20 cellular contexts compared by ENCODE assay signal in genomic region chr16:22890976-22891375, GRCh38.
"Had no signal": no experiment of that assay in that cellular context is flagged by ENCODE, and none has a peak within 500 bp of the region (broad histone marks: within the 10 kb centered on the region; RNA-seq: fewer than 3 reads in every experiment).

No MANE protein-coding gene starts in this region.

- H3K27me3 ChIP-seq: right lobe of liver, vagina had no signal

- H3K27ac ChIP-seq: psoas muscle, right lobe of liver, transverse colon, vagina, VCaP had no signal

- H3K4me3 Mint-ChIP-seq: activated naive CD8-positive, alpha-beta T cell treated with anti-CD3 and anti-CD28 coated beads, Interleukin-2, amount 10 ng/mL, durations not matched to agents 7 days and 5 days; brain; dendritic cell treated with granulocyte-macrophage colony-stimulating factor and Interleukin-4, amounts not matched to agents 40 ng/mL and 50 ng/mL, for 4 days; mesothelial cell of epicardium had no signal

- DNase-seq: activated CD4-positive, alpha-beta T cell treated with anti-CD3 and anti-CD28 coated beads for 1 hour; activated CD4-positive, alpha-beta T cell treated with anti-CD3 and anti-CD28 coated beads, Interleukin-2, amount 50 U/mL, for 4 hours; activated naive CD4-positive, alpha-beta T cell; activated naive CD8-positive, alpha-beta T cell treated with anti-CD3 and anti-CD28 coated beads, Interleukin-2, amount 10 ng/mL, durations not matched to agents 7 days and 5 days; activated T-cell treated with anti-CD3 and anti-CD28 coated beads for 4 hours; cerebellar nuclear complex; effector memory CD4-positive, alpha-beta T cell; head of caudate nucleus; psoas muscle; right lobe of liver; stimulated activated CD4-positive, alpha-beta T cell treated with anti-CD3 and anti-CD28 coated beads, Interleukin-4, amount 100 ng/mL, for 4 hours; stimulated activated CD8-positive, alpha-beta memory T cell treated with anti-CD3 and anti-CD28 coated beads, Interleukin-4, amount 100 ng/mL, for 48 hours; stimulated activated naive CD4-positive, alpha-beta T cell treated with Interleukin-2 at 50 U/mL for 16 hours; transverse colon had no signal

- H3K36me3 Mint-ChIP-seq: activated naive CD8-positive, alpha-beta T cell treated with anti-CD3 and anti-CD28 coated beads, Interleukin-2, amount 10 ng/mL, durations not matched to agents 7 days and 5 days; brain; mesothelial cell of epicardium had no signal

- H3K9me3 Mint-ChIP-seq: activated naive CD8-positive, alpha-beta T cell treated with anti-CD3 and anti-CD28 coated beads, Interleukin-2, amount 10 ng/mL, durations not matched to agents 7 days and 5 days; brain; dendritic cell treated with granulocyte-macrophage colony-stimulating factor and Interleukin-4, amounts not matched to agents 40 ng/mL and 50 ng/mL, for 4 days; mesothelial cell of epicardium had no signal

- H3K36me3 ChIP-seq: right lobe of liver, transverse colon, vagina had no signal

- H3K4me3 ChIP-seq: psoas muscle, right lobe of liver, smooth muscle cell, transverse colon, vagina had no signal

- H3K4me1 ChIP-seq: psoas muscle, right lobe of liver, transverse colon, vagina had no signal

- H3K27ac Mint-ChIP-seq: activated naive CD8-positive, alpha-beta T cell treated with anti-CD3 and anti-CD28 coated beads, Interleukin-2, amount 10 ng/mL, durations not matched to agents 7 days and 5 days; brain; dendritic cell treated with granulocyte-macrophage colony-stimulating factor and Interleukin-4, amounts not matched to agents 40 ng/mL and 50 ng/mL, for 4 days; mesothelial cell of epicardium had no signal

- H3K4me1 Mint-ChIP-seq: activated naive CD8-positive, alpha-beta T cell treated with anti-CD3 and anti-CD28 coated beads, Interleukin-2, amount 10 ng/mL, durations not matched to agents 7 days and 5 days; brain; mesothelial cell of epicardium had no signal

- H3K9me3 ChIP-seq: psoas muscle, right lobe of liver, transverse colon, vagina had no signal
